2 cellular contexts compared by ENCODE assay signal in the genomic region with DNA sequence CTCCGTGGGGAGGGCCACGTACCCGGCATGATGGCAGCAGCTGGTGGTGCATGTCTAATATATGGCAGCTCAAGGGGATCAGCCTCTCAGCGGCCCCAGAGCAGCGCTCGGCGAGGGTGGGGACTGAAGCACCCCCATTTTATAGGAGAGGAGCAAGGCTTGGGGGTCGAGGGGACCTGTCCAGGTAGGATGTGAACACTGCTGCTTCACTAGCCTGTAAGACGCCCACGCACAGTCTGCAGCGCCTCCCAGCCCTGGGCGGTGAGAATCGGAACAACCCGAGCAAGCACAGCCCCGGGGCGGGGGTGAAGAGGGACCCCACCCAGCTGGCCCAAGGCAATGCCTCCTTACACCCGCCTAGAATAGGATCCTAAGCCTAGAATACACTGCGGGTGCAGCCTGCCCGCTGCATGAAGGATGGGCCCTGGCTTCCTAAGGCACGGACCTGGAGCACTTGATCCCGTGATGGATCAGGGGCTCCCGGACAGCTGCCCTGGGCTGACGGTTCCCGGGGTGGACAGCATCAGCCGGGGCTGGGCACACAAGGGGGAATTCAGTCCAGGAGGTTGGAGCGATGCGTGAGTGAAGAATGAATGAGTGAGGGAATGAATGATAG.
TF ChIP-seq lines count a peak whose summit lies in the region.

No MANE protein-coding gene starts in this region.

TF ChIP-seq in K562, 482 proteins besides CTCF, POLR2A, EP300 and RAD21 (continued from another document):
- no peak for TF ChIP-seq RBBP5 (IDR thresholded peaks at IDR 0.05; ENCODE audit: borderline replicate concordance, insufficient read depth, low read length, poor library complexity, severe bottlenecking)
- TF ChIP-seq GABPB2 (CRISPR knock-in tag; conservative IDR thresholded peaks at IDR 0.05) = no peak
- TF ChIP-seq SREBF1 (IDR thresholded peaks at IDR 0.05; ENCODE audit: borderline replicate concordance, low read depth, low read length) = no peak
- TF ChIP-seq, protein P1, sequence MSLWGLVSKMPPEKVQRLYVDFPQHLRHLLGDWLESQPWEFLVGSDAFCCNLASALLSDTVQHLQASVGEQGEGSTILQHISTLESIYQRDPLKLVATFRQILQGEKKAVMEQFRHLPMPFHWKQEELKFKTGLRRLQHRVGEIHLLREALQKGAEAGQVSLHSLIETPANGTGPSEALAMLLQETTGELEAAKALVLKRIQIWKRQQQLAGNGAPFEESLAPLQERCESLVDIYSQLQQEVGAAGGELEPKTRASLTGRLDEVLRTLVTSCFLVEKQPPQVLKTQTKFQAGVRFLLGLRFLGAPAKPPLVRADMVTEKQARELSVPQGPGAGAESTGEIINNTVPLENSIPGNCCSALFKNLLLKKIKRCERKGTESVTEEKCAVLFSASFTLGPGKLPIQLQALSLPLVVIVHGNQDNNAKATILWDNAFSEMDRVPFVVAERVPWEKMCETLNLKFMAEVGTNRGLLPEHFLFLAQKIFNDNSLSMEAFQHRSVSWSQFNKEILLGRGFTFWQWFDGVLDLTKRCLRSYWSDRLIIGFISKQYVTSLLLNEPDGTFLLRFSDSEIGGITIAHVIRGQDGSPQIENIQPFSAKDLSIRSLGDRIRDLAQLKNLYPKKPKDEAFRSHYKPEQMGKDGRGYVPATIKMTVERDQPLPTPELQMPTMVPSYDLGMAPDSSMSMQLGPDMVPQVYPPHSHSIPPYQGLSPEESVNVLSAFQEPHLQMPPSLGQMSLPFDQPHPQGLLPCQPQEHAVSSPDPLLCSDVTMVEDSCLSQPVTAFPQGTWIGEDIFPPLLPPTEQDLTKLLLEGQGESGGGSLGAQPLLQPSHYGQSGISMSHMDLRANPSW (CRISPR knock-in tag; IDR thresholded peaks at IDR 0.05) = no peak
- no peak for TF ChIP-seq CCAR2 (IDR thresholded peaks at IDR 0.05; ENCODE audit: low read depth, low read length)
- TF ChIP-seq EGR1 (conservative IDR thresholded peaks at IDR 0.05) = peak; percentile 95
- TF ChIP-seq, protein P2, sequence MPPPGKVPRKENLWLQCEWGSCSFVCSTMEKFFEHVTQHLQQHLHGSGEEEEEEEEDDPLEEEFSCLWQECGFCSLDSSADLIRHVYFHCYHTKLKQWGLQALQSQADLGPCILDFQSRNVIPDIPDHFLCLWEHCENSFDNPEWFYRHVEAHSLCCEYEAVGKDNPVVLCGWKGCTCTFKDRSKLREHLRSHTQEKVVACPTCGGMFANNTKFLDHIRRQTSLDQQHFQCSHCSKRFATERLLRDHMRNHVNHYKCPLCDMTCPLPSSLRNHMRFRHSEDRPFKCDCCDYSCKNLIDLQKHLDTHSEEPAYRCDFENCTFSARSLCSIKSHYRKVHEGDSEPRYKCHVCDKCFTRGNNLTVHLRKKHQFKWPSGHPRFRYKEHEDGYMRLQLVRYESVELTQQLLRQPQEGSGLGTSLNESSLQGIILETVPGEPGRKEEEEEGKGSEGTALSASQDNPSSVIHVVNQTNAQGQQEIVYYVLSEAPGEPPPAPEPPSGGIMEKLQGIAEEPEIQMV (tag; conservative IDR thresholded peaks at IDR 0.05; ENCODE audit: low read depth) = no peak
- TF ChIP-seq, protein P3, sequence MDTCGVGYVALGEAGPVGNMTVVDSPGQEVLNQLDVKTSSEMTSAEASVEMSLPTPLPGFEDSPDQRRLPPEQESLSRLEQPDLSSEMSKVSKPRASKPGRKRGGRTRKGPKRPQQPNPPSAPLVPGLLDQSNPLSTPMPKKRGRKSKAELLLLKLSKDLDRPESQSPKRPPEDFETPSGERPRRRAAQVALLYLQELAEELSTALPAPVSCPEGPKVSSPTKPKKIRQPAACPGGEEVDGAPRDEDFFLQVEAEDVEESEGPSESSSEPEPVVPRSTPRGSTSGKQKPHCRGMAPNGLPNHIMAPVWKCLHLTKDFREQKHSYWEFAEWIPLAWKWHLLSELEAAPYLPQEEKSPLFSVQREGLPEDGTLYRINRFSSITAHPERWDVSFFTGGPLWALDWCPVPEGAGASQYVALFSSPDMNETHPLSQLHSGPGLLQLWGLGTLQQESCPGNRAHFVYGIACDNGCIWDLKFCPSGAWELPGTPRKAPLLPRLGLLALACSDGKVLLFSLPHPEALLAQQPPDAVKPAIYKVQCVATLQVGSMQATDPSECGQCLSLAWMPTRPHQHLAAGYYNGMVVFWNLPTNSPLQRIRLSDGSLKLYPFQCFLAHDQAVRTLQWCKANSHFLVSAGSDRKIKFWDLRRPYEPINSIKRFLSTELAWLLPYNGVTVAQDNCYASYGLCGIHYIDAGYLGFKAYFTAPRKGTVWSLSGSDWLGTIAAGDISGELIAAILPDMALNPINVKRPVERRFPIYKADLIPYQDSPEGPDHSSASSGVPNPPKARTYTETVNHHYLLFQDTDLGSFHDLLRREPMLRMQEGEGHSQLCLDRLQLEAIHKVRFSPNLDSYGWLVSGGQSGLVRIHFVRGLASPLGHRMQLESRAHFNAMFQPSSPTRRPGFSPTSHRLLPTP (IDR thresholded peaks at IDR 0.05; ENCODE audit: borderline replicate concordance, extremely low read depth, insufficient read length) = no peak

TF ChIP-seq in SK-N-SH treated with all-trans-retinoic acid at 6 μM for 48 hours, 23 proteins besides CTCF, POLR2A, EP300 and RAD21 (continued from another document):
- TF ChIP-seq, protein P4, sequence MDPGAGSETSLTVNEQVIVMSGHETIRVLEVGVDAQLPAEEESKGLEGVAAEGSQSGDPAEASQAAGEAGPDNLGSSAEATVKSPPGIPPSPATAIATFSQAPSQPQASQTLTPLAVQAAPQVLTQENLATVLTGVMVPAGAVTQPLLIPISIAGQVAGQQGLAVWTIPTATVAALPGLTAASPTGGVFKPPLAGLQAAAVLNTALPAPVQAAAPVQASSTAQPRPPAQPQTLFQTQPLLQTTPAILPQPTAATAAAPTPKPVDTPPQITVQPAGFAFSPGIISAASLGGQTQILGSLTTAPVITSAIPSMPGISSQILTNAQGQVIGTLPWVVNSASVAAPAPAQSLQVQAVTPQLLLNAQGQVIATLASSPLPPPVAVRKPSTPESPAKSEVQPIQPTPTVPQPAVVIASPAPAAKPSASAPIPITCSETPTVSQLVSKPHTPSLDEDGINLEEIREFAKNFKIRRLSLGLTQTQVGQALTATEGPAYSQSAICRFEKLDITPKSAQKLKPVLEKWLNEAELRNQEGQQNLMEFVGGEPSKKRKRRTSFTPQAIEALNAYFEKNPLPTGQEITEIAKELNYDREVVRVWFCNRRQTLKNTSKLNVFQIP (CRISPR knock-in tag; IDR thresholded peaks at IDR 0.05; ENCODE audit: borderline replicate concordance, low read depth) = no peak
- TF ChIP-seq CSDC2 (CRISPR knock-in tag; IDR thresholded peaks at IDR 0.05) = no peak
